15 cellular contexts compared by ENCODE assay signal in the genomic region with DNA sequence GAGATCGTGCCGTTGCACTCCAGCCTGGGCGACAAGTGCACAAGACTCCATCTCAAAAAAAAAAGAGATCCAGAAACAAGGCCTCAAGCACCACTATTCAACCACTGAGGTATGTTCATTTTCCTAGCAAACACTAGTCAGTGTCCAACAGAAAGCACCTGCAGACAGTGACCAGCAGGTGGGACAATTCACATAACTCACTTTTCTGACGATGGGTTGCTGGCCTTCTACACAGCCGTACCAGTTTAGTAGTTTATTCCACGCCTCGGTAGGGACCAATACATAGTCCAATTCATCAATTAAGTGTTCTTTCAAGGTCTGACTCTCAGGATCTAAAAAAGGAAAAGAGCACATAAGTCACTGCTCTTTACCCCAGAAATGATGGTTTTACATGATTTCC. TPM values are rescaled to one million over a fixed set of nuclear protein-coding genes. Genes with fewer than 3 reads are reported as not detected.
DNase-seq lines count a peak whose midpoint lies in the region; ATAC-seq, FAIRE-seq and TF ChIP-seq lines count a peak whose summit lies in the region.
"Had no signal": no experiment of that assay in that cellular context is flagged by ENCODE, and none has a peak within 500 bp of the region (broad histone marks: within the 10 kb centered on the region; RNA-seq: fewer than 3 reads in every experiment).

No MANE protein-coding gene starts in this region.

- no peak overlapping the region for H3K4ac ChIP-seq in mesendoderm (ENCODE audit: low read depth, low read length)

- DNase-seq in DND-41 = no peak
- peak; percentile 38 for DNase-seq in HuH-7.5 (ENCODE audit: low spot score)
- no peak for DNase-seq in choroid plexus epithelial cell (ENCODE audit: low read depth)
- DNase-seq in mesendoderm = peak; percentile 24
- DNase-seq in NCI-H748 (lab: John Stamatoyannopoulos, UW; ENCODE audit: unreplicated experiment) = no peak
- no peak for DNase-seq in GDM1 (lab: John Stamatoyannopoulos, UW)
- DNase-seq in GM19239 (ENCODE audit: insufficient read length, low spot score) = no peak
- DNase-seq: activated effector memory CD4-positive, alpha-beta T cell treated with Interleukin-2 at 50 U/mL for 16 hours; dorsolateral prefrontal cortex; islet precursor cell; NCI-H187 treated with DMSO at 0.1 percent for 48 hours; pancreas; Right ventricle myocardium superior had no signal

- H3K18ac ChIP-seq in mesendoderm (ENCODE audit: low read length) = no peak overlapping the region

- peaks cover 4% of the 10 kb centered on the region; the same call in 1 of the 2 replicates for H4K20me1 ChIP-seq in DND-41 (ENCODE audit: insufficient read depth, low read length)

- H4K8ac ChIP-seq in mesendoderm (ENCODE audit: low read depth, low read length) = no peak overlapping the region

- TF ChIP-seq CTCF in DND-41 (IDR thresholded peaks at IDR 0.05; ENCODE audit: borderline replicate concordance, extremely low read depth, low read length, poor library complexity, severe bottlenecking) (peak; percentile 32), choroid plexus epithelial cell (conservative IDR thresholded peaks at IDR 0.05; ENCODE audit: low read depth, low read length) (peak; percentile 32)

- no peaks in the 10 kb centered on the region for H3K27me3 ChIP-seq in DND-41 (ENCODE audit: insufficient read depth, low read length, poor library complexity)
- H3K27me3 ChIP-seq in mesendoderm (ENCODE audit: insufficient read depth, low read length, poor library complexity) = no peaks in the 10 kb centered on the region
- H3K27me3 ChIP-seq: dorsolateral prefrontal cortex, pancreas, suprapubic skin had no signal

- H3K27ac ChIP-seq in DND-41 (ENCODE audit: low read length) (no peak overlapping the region), mesendoderm (ENCODE audit: low read depth, low read length) (no peak overlapping the region)
- H3K27ac ChIP-seq: dorsolateral prefrontal cortex, pancreas, suprapubic skin had no signal

- no peak overlapping the region for H3K56ac ChIP-seq in mesendoderm (ENCODE audit: low read length)

- H2AK5ac ChIP-seq in mesendoderm (ENCODE audit: low read length) = no peak overlapping the region

- FAIRE-seq in GM19239 (lab: Jason Lieb, UNC) = no peak
- FAIRE-seq: pancreas had no signal

- no peaks in the 10 kb centered on the region for H3K79me1 ChIP-seq in mesendoderm (ENCODE audit: low read length)

- no peak overlapping the region for H3K23ac ChIP-seq in mesendoderm (ENCODE audit: low read length)

- H3K4me2 ChIP-seq in DND-41 (ENCODE audit: insufficient read depth, low read length) (no peak overlapping the region), mesendoderm (ENCODE audit: low read length) (no peak overlapping the region)

- H2BK5ac ChIP-seq in mesendoderm (ENCODE audit: low read length) = no peak overlapping the region

- H3K79me2 ChIP-seq in DND-41 (ENCODE audit: insufficient read depth, low read length) (peaks cover 25% of the 10 kb centered on the region), mesendoderm (ENCODE audit: control insufficient read depth, insufficient read depth, low read length) (no peaks in the 10 kb centered on the region)

- H3K9me3 ChIP-seq in DND-41 (ENCODE audit: insufficient read depth, low read length, severe bottlenecking) = no peaks in the 10 kb centered on the region
- H3K9me3 ChIP-seq: pancreas, suprapubic skin had no signal

- no peak overlapping the region for H2BK15ac ChIP-seq in mesendoderm (replicated peaks; ENCODE audit: low read depth)

- WGBS in mesendoderm (ENCODE audit: extremely low coverage, insufficient coverage, low lambda C conversion rate) = no CpG with 5 or more reads among the region's 7 CpGs

- no peaks in the 10 kb centered on the region for H3K4me1 ChIP-seq in DND-41 (ENCODE audit: insufficient read depth, low read length)
- no peaks in the 10 kb centered on the region for H3K4me1 ChIP-seq in mesendoderm (ENCODE audit: control insufficient read depth, low read depth, low read length)
- H3K4me1 ChIP-seq: pancreas, suprapubic skin had no signal

- no peak overlapping the region for H2AFZ ChIP-seq in DND-41 (ENCODE audit: low read depth, low read length)

- H4K5ac ChIP-seq in mesendoderm (ENCODE audit: low read length) = no peak overlapping the region

- H2BK120ac ChIP-seq in mesendoderm (ENCODE audit: low read depth, low read length) = no peak overlapping the region

- no peak for ATAC-seq in DND-41 (ENCODE audit: insufficient read depth, low read depth)
- no peak for ATAC-seq in HG03354 (IDR thresholded peaks at IDR 0.05; ENCODE audit: poor library complexity, severe bottlenecking, unreplicated experiment)

- H3K36me3 ChIP-seq in DND-41 (ENCODE audit: insufficient read depth, low read length) (peaks cover 86% of the 10 kb centered on the region), mesendoderm (ENCODE audit: control insufficient read depth, insufficient read depth, low read length) (peaks cover 7% of the 10 kb centered on the region)

- H3K4me3 ChIP-seq in DND-41 (ENCODE audit: low read depth in 1 of 2, low read length in 2 of 2) = no peak overlapping the region
- H3K4me3 ChIP-seq in choroid plexus epithelial cell (ENCODE audit: low read depth, low read length) = no peak overlapping the region
- H3K4me3 ChIP-seq in mesendoderm (ENCODE audit: low read length) = no peak overlapping the region
- H3K4me3 ChIP-seq: dorsolateral prefrontal cortex, pancreas, suprapubic skin had no signal

- H3K9ac ChIP-seq in DND-41 (ENCODE audit: low read depth, low read length) (no peak overlapping the region), mesendoderm (ENCODE audit: low read length) (no peak overlapping the region)

RNA-seq across cellular contexts. Expression of a gene that starts 12.4 kb away (rescaled TPM):
- 20.3 TPM for polyA plus RNA-seq in mesendoderm (2013, experiment 1 of 2)
- polyA plus RNA-seq in mesendoderm (2013, experiment 2 of 2) = 21.6 TPM

RNA-seq across cellular contexts. Expression of a gene that starts 30.7 kb away (rescaled TPM):
- 252 TPM for polyA plus RNA-seq in mesendoderm (2013, experiment 1 of 2)
- 250 TPM for polyA plus RNA-seq in mesendoderm (2013, experiment 2 of 2)

RNA-seq across cellular contexts. Expression of a gene that starts 50.5 kb away (rescaled TPM):
- 2.1 TPM for polyA plus RNA-seq in mesendoderm (2013, experiment 1 of 2)
- polyA plus RNA-seq in mesendoderm (2013, experiment 2 of 2) = 2.5 TPM

Comparison
In these comparisons a context has a peak if more than half of its experiments do, and no peak if none do; other contexts are left out.
1. DNase-seq: peak in HuH-7.5 (single experiment) and mesendoderm (single experiment); none in DND-41 (single experiment), choroid plexus epithelial cell (single experiment), NCI-H748 (single experiment), GDM1 (single experiment) and GM19239 (single experiment).